Comparison of ENCODE assay signal across 1 cellular context in the genomic region with DNA sequence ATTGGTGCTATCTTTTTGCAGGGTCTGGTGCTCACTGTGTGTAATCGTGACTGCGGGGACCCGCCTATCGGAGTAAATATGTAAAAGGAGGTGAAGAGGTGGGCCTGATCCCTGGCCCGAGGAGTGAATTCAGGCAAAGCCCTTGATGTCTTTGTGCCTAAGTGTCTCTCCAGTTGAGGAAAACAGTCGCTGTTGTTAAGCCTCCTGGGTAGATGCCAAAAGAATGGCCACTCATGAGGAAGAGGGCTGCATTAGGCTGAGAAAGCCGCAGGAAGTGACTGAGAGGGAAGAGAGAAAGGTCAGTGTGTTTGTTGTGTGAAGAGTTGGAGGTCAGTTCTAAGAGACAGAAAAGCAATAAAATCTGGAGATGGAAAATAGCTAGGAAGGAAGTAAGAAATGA.
TF ChIP-seq lines count a peak whose summit lies in the region.

No MANE protein-coding gene starts in this region.

TF ChIP-seq in H1, 55 proteins besides CTCF, POLR2A, EP300 and RAD21 (continued from another document):
- TF ChIP-seq SIN3A (conservative IDR thresholded peaks at IDR 0.05 in 1 of 2, IDR thresholded peaks at IDR 0.05 in 1 of 2; ENCODE audit: low read depth in 1 of 2, low read length in 2 of 2) = no peak
- no peak for TF ChIP-seq CEBPB (IDR thresholded peaks at IDR 0.05; ENCODE audit: low read depth, low read length)
- no peak for TF ChIP-seq CHD1 (IDR thresholded peaks at IDR 0.05; ENCODE audit: low read depth, low read length)
- no peak for TF ChIP-seq MAFK (IDR thresholded peaks at IDR 0.05; ENCODE audit: low read depth, low read length)
- TF ChIP-seq SP4 (IDR thresholded peaks at IDR 0.05; ENCODE audit: low read length) = no peak
- TF ChIP-seq, protein P1, sequence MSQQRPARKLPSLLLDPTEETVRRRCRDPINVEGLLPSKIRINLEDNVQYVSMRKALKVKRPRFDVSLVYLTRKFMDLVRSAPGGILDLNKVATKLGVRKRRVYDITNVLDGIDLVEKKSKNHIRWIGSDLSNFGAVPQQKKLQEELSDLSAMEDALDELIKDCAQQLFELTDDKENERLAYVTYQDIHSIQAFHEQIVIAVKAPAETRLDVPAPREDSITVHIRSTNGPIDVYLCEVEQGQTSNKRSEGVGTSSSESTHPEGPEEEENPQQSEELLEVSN (IDR thresholded peaks at IDR 0.05) = no peak
- TF ChIP-seq HDAC2 (IDR thresholded peaks at IDR 0.05; ENCODE audit: borderline replicate concordance in 1 of 2, low read depth in 2 of 2, low read length in 2 of 2) = no peak
- TF ChIP-seq TCF12 (IDR thresholded peaks at IDR 0.05; ENCODE audit: low read depth, low read length) = no peak
- TF ChIP-seq NANOG (IDR thresholded peaks at IDR 0.05; ENCODE audit: insufficient read depth, low read depth, low read length, poor library complexity, severe bottlenecking) = no peak
- no peak for TF ChIP-seq BACH1 (IDR thresholded peaks at IDR 0.05; ENCODE audit: low read length)
